Comparison of ENCODE assay signal across 8 cellular contexts in the genomic region with DNA sequence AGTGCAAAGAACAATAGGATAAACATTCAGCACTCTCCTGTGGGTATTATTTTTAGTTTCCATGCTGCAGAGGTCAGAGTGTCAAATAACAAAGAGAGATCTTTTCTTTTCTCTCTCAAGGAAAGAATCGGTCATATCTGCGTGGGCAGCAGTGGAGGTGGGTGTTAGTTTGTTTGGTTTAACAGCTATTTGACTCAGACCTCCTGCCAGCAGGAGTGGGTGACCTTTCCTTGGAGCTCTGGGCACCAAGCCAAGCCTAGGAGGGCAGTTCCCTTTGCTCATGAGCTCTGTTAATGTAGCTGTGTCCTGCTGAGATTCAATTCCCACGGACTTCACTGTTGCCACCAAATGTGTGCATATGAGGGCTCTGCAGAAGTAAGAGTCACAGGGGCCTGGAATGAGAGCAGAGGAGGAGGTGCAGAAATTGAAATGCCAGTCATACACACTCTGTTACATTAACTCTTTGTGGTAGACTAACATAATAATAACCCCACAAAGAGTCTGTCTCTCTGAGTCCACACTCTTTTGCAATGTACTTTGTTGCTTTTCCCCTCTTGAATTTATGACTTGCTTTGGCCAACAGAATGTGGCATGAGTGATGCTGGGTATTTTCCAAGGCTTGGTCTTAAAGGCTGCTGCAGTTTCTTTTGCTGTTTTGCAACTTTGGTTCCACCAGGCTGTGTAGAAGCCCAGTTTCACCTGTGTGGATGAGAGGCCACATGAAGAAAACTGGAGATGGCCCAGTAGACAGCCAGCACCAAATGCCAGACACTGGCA.
DNase-seq lines count a peak whose midpoint lies in the region; ATAC-seq and TF ChIP-seq lines count a peak whose summit lies in the region.

No MANE protein-coding gene starts in this region.

- peak overlapping the region; percentile 64 for H3K27ac ChIP-seq in VCaP
- H3K27ac ChIP-seq in cardiac muscle cell, result peak overlapping the region; percentile 79
- H3K27ac ChIP-seq in sigmoid colon, result no peak overlapping the region

- H3K4me3 ChIP-seq in cardiac muscle cell (no peak overlapping the region), sigmoid colon (no peak overlapping the region)

- H3K27me3 ChIP-seq in cardiac muscle cell (no peaks in the 10 kb centered on the region), sigmoid colon (no peaks in the 10 kb centered on the region)

- DNase-seq in activated naive CD4-positive, alpha-beta T cell treated with Interleukin-2 at 50 U/mL for 16 hours, result peak; percentile 54
- DNase-seq in activated naive CD4-positive, alpha-beta T cell treated with anti-CD3 and anti-CD28 coated beads, Interleukin-2, amount 10 ng/mL, durations not matched to agents 7 days and 5 days, result no peak
- peak; percentile 79 to 81 for DNase-seq in cardiac muscle cell (ENCODE audit: low read depth in 1 of 2, low spot score in 1 of 2)
- DNase-seq in stimulated activated CD4-positive, alpha-beta T cell treated with anti-CD3 and anti-CD28 coated beads, Interleukin-4, amount 100 ng/mL, for 1 hour, result peak; percentile 10
- DNase-seq in sigmoid colon, result no peak

- CTCF ChIA-PET in activated naive CD4-positive, alpha-beta T cell treated with anti-CD3 and anti-CD28 coated beads, Interleukin-2, amount 10 ng/mL, durations not matched to agents 7 days and 5 days (lab: Charles Lee), result interaction anchor here (0.6 kb wide), 1 partner anchor 45 kb away, joined by 3 read pairs; no protein-coding TSS in a partner anchor

- H3K9me3 Mint-ChIP-seq in activated naive CD4-positive, alpha-beta T cell treated with anti-CD3 and anti-CD28 coated beads, Interleukin-2, amount 10 ng/mL, durations not matched to agents 7 days and 5 days, result no peaks in the 10 kb centered on the region

- H3K27ac Mint-ChIP-seq in activated naive CD4-positive, alpha-beta T cell treated with anti-CD3 and anti-CD28 coated beads, Interleukin-2, amount 10 ng/mL, durations not matched to agents 7 days and 5 days, result no peak overlapping the region

- TF ChIP-seq CTCF in VCaP (conservative IDR thresholded peaks at IDR 0.05), result no peak
- no peak for TF ChIP-seq CTCF in cardiac muscle cell (IDR thresholded peaks at IDR 0.05; ENCODE audit: low read depth, low read length)
- TF ChIP-seq CTCF in sigmoid colon (IDR thresholded peaks at IDR 0.05), result no peak

- ATAC-seq in HG02885 (IDR thresholded peaks at IDR 0.05; ENCODE audit: poor library complexity, unreplicated experiment) (no peak), GM21528 (IDR thresholded peaks at IDR 0.05; ENCODE audit: low FRiP score, unreplicated experiment) (no peak)

- H3K36me3 ChIP-seq in cardiac muscle cell, result no peaks in the 10 kb centered on the region
- H3K36me3 ChIP-seq in sigmoid colon, result no peaks in the 10 kb centered on the region

- no peaks in the 10 kb centered on the region for H3K27me3 Mint-ChIP-seq in activated naive CD4-positive, alpha-beta T cell treated with anti-CD3 and anti-CD28 coated beads, Interleukin-2, amount 10 ng/mL, durations not matched to agents 7 days and 5 days

- TF ChIP-seq EP300 in sigmoid colon (IDR thresholded peaks at IDR 0.05), result no peak

- intact Hi-C loops in sigmoid colon (cut with DNase I), result no loop called here

- no peak overlapping the region for H3K4me3 Mint-ChIP-seq in activated naive CD4-positive, alpha-beta T cell treated with anti-CD3 and anti-CD28 coated beads, Interleukin-2, amount 10 ng/mL, durations not matched to agents 7 days and 5 days

- WGBS in sigmoid colon, 2 donors, result 10 to 45% methylated on average over 3 of the region's 3 CpGs

- TF ChIP-seq POLR2A in sigmoid colon (IDR thresholded peaks at IDR 0.05), result no peak

- H3K36me3 Mint-ChIP-seq in activated naive CD4-positive, alpha-beta T cell treated with anti-CD3 and anti-CD28 coated beads, Interleukin-2, amount 10 ng/mL, durations not matched to agents 7 days and 5 days, result peaks cover 34% of the 10 kb centered on the region

- H3K4me1 Mint-ChIP-seq in activated naive CD4-positive, alpha-beta T cell treated with anti-CD3 and anti-CD28 coated beads, Interleukin-2, amount 10 ng/mL, durations not matched to agents 7 days and 5 days, result peaks cover 25% of the 10 kb centered on the region

- H3K4me1 ChIP-seq in cardiac muscle cell (ENCODE audit: low read depth) (peaks cover 12% of the 10 kb centered on the region), sigmoid colon (peaks cover 0 to 25% (median 18%) of the 10 kb centered on the region in 4 donors)

- H3K9me3 ChIP-seq in cardiac muscle cell (ENCODE audit: low read depth), result no peaks in the 10 kb centered on the region
- H3K9me3 ChIP-seq in sigmoid colon, result no peaks in the 10 kb centered on the region

Comparison
In these comparisons a context has a peak if more than half of its experiments do, and no peak if none do; other contexts are left out.
1. DNase-seq: peak in activated naive CD4-positive, alpha-beta T cell treated with Interleukin-2 at 50 U/mL for 16 hours (single experiment), cardiac muscle cell (2 of 2) and stimulated activated CD4-positive, alpha-beta T cell treated with anti-CD3 and anti-CD28 coated beads, Interleukin-4, amount 100 ng/mL, for 1 hour (single experiment); none in activated naive CD4-positive, alpha-beta T cell treated with anti-CD3 and anti-CD28 coated beads, Interleukin-2, amount 10 ng/mL, durations not matched to agents 7 days and 5 days (single experiment) and sigmoid colon (single experiment).
2. H3K27ac ChIP-seq: peak in VCaP (single experiment) and cardiac muscle cell (single experiment); none in sigmoid colon (0 of 4).